8 cellular contexts compared by ENCODE assay signal in the genomic region with DNA sequence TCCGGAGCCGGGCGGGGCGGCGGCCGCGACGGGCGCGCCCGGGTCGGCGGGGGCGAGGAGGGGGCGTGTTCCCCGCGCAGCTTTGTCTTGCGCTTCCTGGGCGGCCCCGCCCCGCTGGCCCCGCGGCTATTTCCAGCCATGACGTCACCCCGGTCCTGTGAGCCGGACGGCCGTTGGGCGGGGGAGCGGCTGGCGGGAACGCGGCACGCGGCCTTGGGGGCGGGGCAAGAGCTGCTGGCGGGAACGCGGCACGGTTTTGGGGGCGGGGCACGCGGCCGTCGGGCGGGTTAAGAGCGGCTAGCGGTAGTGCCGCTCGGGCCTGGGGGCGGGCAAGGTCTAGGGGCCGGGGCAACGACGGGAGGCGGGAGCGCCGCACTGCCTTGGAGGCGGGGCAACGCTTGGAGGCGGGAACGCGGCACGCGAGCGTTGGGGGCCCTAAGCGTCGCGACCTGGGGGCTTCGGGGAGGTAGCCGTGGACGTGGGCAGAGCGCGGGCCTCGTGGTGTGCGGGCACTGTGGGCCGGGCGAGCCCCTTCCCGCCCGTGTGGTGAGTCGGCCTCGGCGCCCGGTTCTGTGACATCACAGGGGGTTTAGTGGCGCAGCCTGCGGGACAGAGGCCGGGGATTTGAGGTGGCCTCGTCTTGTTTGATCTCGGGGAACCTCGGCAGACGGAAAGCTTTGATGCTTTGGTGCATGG. TPM values are rescaled to one million over a fixed set of nuclear protein-coding genes. Genes with fewer than 3 reads are reported as not detected.
DNase-seq lines count a peak whose midpoint lies in the region; ATAC-seq, FAIRE-seq and TF ChIP-seq lines count a peak whose summit lies in the region.

No MANE protein-coding gene starts in this region.

- intact Hi-C loops in CD4-positive, alpha-beta T cell (cut with DNase I, micrococcal nuclease), result loop anchor here in 1 of 2 experiments (2.0 to 10.0 kb wide), 6 partner anchors 91 to 1039 kb away; partner anchors contain the start of genes ADAM17, CPSF3, IAH1 and ITGB1BP1

- FAIRE-seq in RCC 7860 (lab: Jason Lieb, UNC), result no peak

- POLR2A ChIA-PET in CD4-positive, alpha-beta T cell (lab: Charles Lee), result interaction anchor here (0.6 to 4.5 kb wide), 13 partner anchors 9 to 621 kb away, joined by 3 to 30 read pairs (median 7); partner anchors contain the start of genes ADAM17, HPCAL1, ITGB1BP1 and ODC1

- H3K9me3 Mint-ChIP-seq in CD4-positive, alpha-beta T cell, result no peaks in the 10 kb centered on the region
- no peaks in the 10 kb centered on the region for H3K9me3 Mint-ChIP-seq in natural killer cell treated with Interleukin-12 subunit alpha and Interleukin-12 subunit beta and Interleukin-15 and Interleukin-18, amount 100 ng/mL, for 72 hours
- no peaks in the 10 kb centered on the region for H3K9me3 Mint-ChIP-seq in stimulated activated effector memory CD8-positive, alpha-beta T cell treated with anti-CD3 and anti-CD28 coated beads, Interleukin-12 subunit alpha, Interleukin-12 subunit beta, amount 100 ng/mL, for 72 hours

- H3K4me3 ChIP-seq in fibroblast of mammary gland (ENCODE audit: control insufficient read depth, low read depth, low read length), result peak overlapping the region; percentile 42

- H3K27ac Mint-ChIP-seq in CD4-positive, alpha-beta T cell, result peak overlapping the region; percentile 89
- peak overlapping the region; percentile 50 to 70 for H3K27ac Mint-ChIP-seq in natural killer cell treated with Interleukin-12 subunit alpha and Interleukin-12 subunit beta and Interleukin-15 and Interleukin-18, amount 100 ng/mL, for 72 hours
- peak overlapping the region; percentile 82 for H3K27ac Mint-ChIP-seq in stimulated activated effector memory CD8-positive, alpha-beta T cell treated with anti-CD3 and anti-CD28 coated beads, Interleukin-12 subunit alpha, Interleukin-12 subunit beta, amount 100 ng/mL, for 72 hours

- ATAC-seq in CD4-positive, alpha-beta T cell (ENCODE audit: poor library complexity), result peak; percentile 63
- peak; percentile 41 for ATAC-seq in GM21390 (IDR thresholded peaks at IDR 0.05; ENCODE audit: unreplicated experiment)
- ATAC-seq in natural killer cell treated with Interleukin-12 subunit alpha and Interleukin-12 subunit beta and Interleukin-15 and Interleukin-18, amount 100 ng/mL, for 72 hours, result peak; percentile 85 to 86
- peak; percentile 81 for ATAC-seq in stimulated activated effector memory CD8-positive, alpha-beta T cell treated with anti-CD3 and anti-CD28 coated beads, Interleukin-12 subunit alpha, Interleukin-12 subunit beta, amount 100 ng/mL, for 72 hours

- H3K4me3 Mint-ChIP-seq in CD4-positive, alpha-beta T cell, result peak overlapping the region; percentile 81
- H3K4me3 Mint-ChIP-seq in natural killer cell treated with Interleukin-12 subunit alpha and Interleukin-12 subunit beta and Interleukin-15 and Interleukin-18, amount 100 ng/mL, for 72 hours, result peak overlapping the region; percentile 80
- peak overlapping the region; percentile 82 for H3K4me3 Mint-ChIP-seq in stimulated activated effector memory CD8-positive, alpha-beta T cell treated with anti-CD3 and anti-CD28 coated beads, Interleukin-12 subunit alpha, Interleukin-12 subunit beta, amount 100 ng/mL, for 72 hours

- no peaks in the 10 kb centered on the region for H3K9me3 ChIP-seq in CD4-positive, alpha-beta T cell (ENCODE audit: control insufficient read depth, low read length)

- TF ChIP-seq CTCF in CD4-positive, alpha-beta T cell (IDR thresholded peaks at IDR 0.05), result no peak
- TF ChIP-seq CTCF in fibroblast of mammary gland (conservative IDR thresholded peaks at IDR 0.05; ENCODE audit: control insufficient read depth, insufficient read depth, low read depth, low read length), result no peak

- peak overlapping the region; percentile 77 for H3K27ac ChIP-seq in CD4-positive, alpha-beta T cell (ENCODE audit: low read depth, low read length)

- peaks cover 32% of the 10 kb centered on the region for H3K36me3 Mint-ChIP-seq in CD4-positive, alpha-beta T cell (ENCODE audit: low read depth)
- H3K36me3 Mint-ChIP-seq in natural killer cell treated with Interleukin-12 subunit alpha and Interleukin-12 subunit beta and Interleukin-15 and Interleukin-18, amount 100 ng/mL, for 72 hours, result no peaks in the 10 kb centered on the region
- H3K36me3 Mint-ChIP-seq in stimulated activated effector memory CD8-positive, alpha-beta T cell treated with anti-CD3 and anti-CD28 coated beads, Interleukin-12 subunit alpha, Interleukin-12 subunit beta, amount 100 ng/mL, for 72 hours, result peaks cover 50% of the 10 kb centered on the region

- CTCF ChIA-PET in CD4-positive, alpha-beta T cell (lab: Charles Lee), result interaction anchor here (1.0 to 9.4 kb wide), 6 partner anchors 8 to 230 kb away, joined by 3 to 107 read pairs (median 6); partner anchors contain the start of gene TAF1B

- H3K27me3 Mint-ChIP-seq in CD4-positive, alpha-beta T cell, result no peaks in the 10 kb centered on the region
- H3K27me3 Mint-ChIP-seq in natural killer cell treated with Interleukin-12 subunit alpha and Interleukin-12 subunit beta and Interleukin-15 and Interleukin-18, amount 100 ng/mL, for 72 hours, result no peaks in the 10 kb centered on the region

- peak; percentile 79 to 97 (median 85) for DNase-seq in CD4-positive, alpha-beta T cell
- peak in 75 of 76 experiments; percentile 31 to 98 (median 94) for DNase-seq in HUDEP-2 (lab: John Stamatoyannopoulos, UW; ENCODE audit: unreplicated experiment in 76 of 76)
- DNase-seq in RCC 7860 (ENCODE audit: low spot score), result peak; percentile 87
- peak; percentile 82 for DNase-seq in activated effector memory CD4-positive, alpha-beta T cell treated with Interleukin-2 at 50 U/mL for 16 hours
- peak; percentile 92 for DNase-seq in fibroblast of mammary gland (ENCODE audit: low read depth)
- DNase-seq in natural killer cell treated with Interleukin-12 subunit alpha and Interleukin-12 subunit beta and Interleukin-15 and Interleukin-18, amount 100 ng/mL, for 72 hours (ENCODE audit: low spot score), result peak; percentile 97
- DNase-seq in stimulated activated effector memory CD8-positive, alpha-beta T cell treated with anti-CD3 and anti-CD28 coated beads, Interleukin-12 subunit alpha, Interleukin-12 subunit beta, amount 100 ng/mL, for 72 hours (ENCODE audit: low spot score in 2 of 2), result peak; percentile 89 to 93

- H3K27me3 ChIP-seq in CD4-positive, alpha-beta T cell (ENCODE audit: control insufficient read depth, insufficient read depth, low read length), result no peaks in the 10 kb centered on the region

- H3K4me1 Mint-ChIP-seq in CD4-positive, alpha-beta T cell (ENCODE audit: low read depth), result peaks cover 31% of the 10 kb centered on the region
- H3K4me1 Mint-ChIP-seq in natural killer cell treated with Interleukin-12 subunit alpha and Interleukin-12 subunit beta and Interleukin-15 and Interleukin-18, amount 100 ng/mL, for 72 hours (ENCODE audit: low read depth in 2 of 2), result peaks cover 23% of the 10 kb centered on the region in 2 donors
- H3K4me1 Mint-ChIP-seq in stimulated activated effector memory CD8-positive, alpha-beta T cell treated with anti-CD3 and anti-CD28 coated beads, Interleukin-12 subunit alpha, Interleukin-12 subunit beta, amount 100 ng/mL, for 72 hours, result peaks cover 24% of the 10 kb centered on the region

RNA-seq across cellular contexts. Expression of gene KLF11, which starts 0.7 kb away (rescaled TPM):
- 10 to 100 TPM; 26.7 to 29.6 TPM for total RNA-seq in CD4-positive, alpha-beta T cell
- 1 to 10 TPM; 3.8 to 6.1 TPM for total RNA-seq in natural killer cell treated with Interleukin-12 subunit alpha and Interleukin-12 subunit beta and Interleukin-15 and Interleukin-18, amount 100 ng/mL, for 72 hours

RNA-seq across cellular contexts. Expression of gene CYS1, which starts 36.2 kb away (rescaled TPM):
- total RNA-seq in CD4-positive, alpha-beta T cell, result not detected
- total RNA-seq in natural killer cell treated with Interleukin-12 subunit alpha and Interleukin-12 subunit beta and Interleukin-15 and Interleukin-18, amount 100 ng/mL, for 72 hours, result under 1 TPM in 1 of 2 donors, not detected in 1; 0.45 TPM

Comparison
In these comparisons a context has a peak if more than half of its experiments do, and no peak if none do; other contexts are left out.
1. Peak in every context shown above with its lines: DNase-seq, ATAC-seq, H3K4me3 ChIP-seq and H3K27ac ChIP-seq.